ENCODE assay signal across 8 cellular contexts in genomic region chr6:40962241-40962640, GRCh38.
DNase-seq lines count a peak whose midpoint lies in the region; ATAC-seq and TF ChIP-seq lines count a peak whose summit lies in the region.

No MANE protein-coding gene starts in this region.

- TF ChIP-seq CTCF in kidney epithelial cell (IDR thresholded peaks at IDR 0.05; ENCODE audit: insufficient read depth, low read length, poor library complexity, severe bottlenecking) (no peak), heart left ventricle (IDR thresholded peaks at IDR 0.05) (no peak)

- no peaks in the 10 kb centered on the region for H3K9me3 ChIP-seq in heart left ventricle

- no peak overlapping the region for H3K27ac ChIP-seq in heart left ventricle

- intact Hi-C loops in heart left ventricle (cut with DNase I) = no loop called here

- peak; percentile 76 for DNase-seq in GM03348 (ENCODE audit: low spot score)
- peak; percentile 98 for DNase-seq in kidney epithelial cell (ENCODE audit: low read depth)
- DNase-seq in KG1 (lab: John Stamatoyannopoulos, UW) = no peak
- no peak for DNase-seq in heart left ventricle
- DNase-seq in left lobe of liver (ENCODE audit: low spot score) = no peak
- no peak for DNase-seq in D341Med (ENCODE audit: low spot score)

- TF ChIP-seq POLR2A in heart left ventricle (IDR thresholded peaks at IDR 0.05) = no peak

- peak; percentile 91 for ATAC-seq in HG02973 (IDR thresholded peaks at IDR 0.05; ENCODE audit: unreplicated experiment)
- peak; percentile 78 for ATAC-seq in SK-N-SH treated with all-trans-retinoic acid at 6 μM for 48 hours
- no peak for ATAC-seq in heart left ventricle
- ATAC-seq in left lobe of liver = no peak

- no peak overlapping the region for H3K4me3 ChIP-seq in kidney epithelial cell (ENCODE audit: low read depth, low read length)
- no peak overlapping the region for H3K4me3 ChIP-seq in heart left ventricle

- H3K4me1 ChIP-seq in heart left ventricle = no peaks in the 10 kb centered on the region

- H3K36me3 ChIP-seq in kidney epithelial cell (ENCODE audit: control insufficient read depth, insufficient read depth, low read length) (no peaks in the 10 kb centered on the region), heart left ventricle (no peaks in the 10 kb centered on the region)

- WGBS in heart left ventricle, 4 donors = 44 to 77% (median 59%) methylated on average over 2 of the region's 2 CpGs

- H3K27me3 ChIP-seq in kidney epithelial cell (ENCODE audit: control insufficient read depth, insufficient read depth, low read length) = no peaks in the 10 kb centered on the region
- no peaks in the 10 kb centered on the region for H3K27me3 ChIP-seq in heart left ventricle

TF ChIP-seq in SK-N-SH treated with all-trans-retinoic acid at 6 μM for 48 hours, 23 proteins besides CTCF, POLR2A, EP300 and RAD21:
- no peak for TF ChIP-seq CSDC2 (CRISPR knock-in tag; IDR thresholded peaks at IDR 0.05)
- no peak for TF ChIP-seq ESRRG (CRISPR knock-in tag; IDR thresholded peaks at IDR 0.05)
- no peak for TF ChIP-seq POU6F1 (CRISPR knock-in tag; IDR thresholded peaks at IDR 0.05; ENCODE audit: borderline replicate concordance, low read depth)
- no peak for TF ChIP-seq CREB5 (CRISPR knock-in tag; IDR thresholded peaks at IDR 0.05; ENCODE audit: low read depth)
- no peak for TF ChIP-seq OSR1 (CRISPR knock-in tag; IDR thresholded peaks at IDR 0.05)
- TF ChIP-seq ARNTL (CRISPR knock-in tag; IDR thresholded peaks at IDR 0.05; ENCODE audit: borderline replicate concordance, low read depth) = no peak
- TF ChIP-seq ZFP30 (CRISPR knock-in tag; IDR thresholded peaks at IDR 0.05) = no peak
- TF ChIP-seq GLIS3 (CRISPR knock-in tag; IDR thresholded peaks at IDR 0.05) = no peak
- TF ChIP-seq TSHZ2 (CRISPR knock-in tag; IDR thresholded peaks at IDR 0.05) = no peak
- TF ChIP-seq SNAI2 (CRISPR knock-in tag; IDR thresholded peaks at IDR 0.05) = no peak
- no peak for TF ChIP-seq ZNF70 (CRISPR knock-in tag; IDR thresholded peaks at IDR 0.05)
- TF ChIP-seq BACH2 (CRISPR knock-in tag; IDR thresholded peaks at IDR 0.05; ENCODE audit: borderline replicate concordance) = no peak
- TF ChIP-seq RARB (CRISPR knock-in tag; IDR thresholded peaks at IDR 0.05) = no peak
- no peak for TF ChIP-seq PPARA (CRISPR knock-in tag; IDR thresholded peaks at IDR 0.05; ENCODE audit: borderline replicate concordance)
- no peak for TF ChIP-seq TOX (CRISPR knock-in tag; IDR thresholded peaks at IDR 0.05; ENCODE audit: borderline replicate concordance)

Comparison
In these comparisons a context has a peak if more than half of its experiments do, and no peak if none do; other contexts are left out.
1. DNase-seq: peak in GM03348 (single experiment) and kidney epithelial cell (single experiment); none in KG1 (single experiment), heart left ventricle (0 of 5), left lobe of liver (single experiment) and D341Med (single experiment).
2. ATAC-seq: peak in HG02973 (single experiment) and SK-N-SH treated with all-trans-retinoic acid at 6 μM for 48 hours (single experiment); none in heart left ventricle (0 of 4) and left lobe of liver (single experiment).